7 cellular contexts compared by ENCODE assay signal in the genomic region with DNA sequence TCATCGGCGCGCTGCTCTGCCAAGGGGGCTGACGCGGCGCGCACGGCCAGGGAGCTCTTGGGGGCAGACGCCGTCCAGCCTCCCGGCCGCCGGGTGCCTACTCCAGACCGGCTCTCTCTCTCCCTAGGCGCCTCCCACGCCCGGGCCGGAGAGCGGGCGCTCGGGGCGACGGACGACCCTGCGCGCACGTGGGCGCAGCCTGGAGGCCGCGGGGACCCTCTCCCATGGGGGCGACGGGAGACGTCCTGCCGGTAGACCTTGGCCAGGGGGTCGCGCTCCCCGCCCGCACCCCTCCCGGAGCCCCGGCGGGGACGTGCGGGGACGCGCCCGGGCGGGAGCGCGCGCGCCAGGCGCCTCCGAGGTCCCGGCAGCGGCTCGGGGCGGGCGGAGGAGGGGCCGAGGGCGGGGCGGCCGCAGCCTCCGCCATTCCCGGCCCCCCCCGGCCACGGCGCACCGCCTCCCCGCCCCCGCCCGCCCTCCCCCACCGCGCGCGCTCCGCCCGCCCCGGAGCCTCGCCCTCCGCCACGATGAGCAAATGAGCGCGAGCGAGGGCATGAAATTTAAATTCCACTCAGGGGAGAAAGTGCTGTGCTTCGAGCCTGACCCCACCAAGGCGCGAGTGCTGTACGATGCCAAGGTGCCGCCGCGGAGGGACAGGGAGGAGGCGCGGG. TPM values are rescaled to one million over a fixed set of nuclear protein-coding genes. Genes with fewer than 3 reads are reported as not detected.
DNase-seq lines count a peak whose midpoint lies in the region; ATAC-seq and TF ChIP-seq lines count a peak whose summit lies in the region.

A gene with protein sequence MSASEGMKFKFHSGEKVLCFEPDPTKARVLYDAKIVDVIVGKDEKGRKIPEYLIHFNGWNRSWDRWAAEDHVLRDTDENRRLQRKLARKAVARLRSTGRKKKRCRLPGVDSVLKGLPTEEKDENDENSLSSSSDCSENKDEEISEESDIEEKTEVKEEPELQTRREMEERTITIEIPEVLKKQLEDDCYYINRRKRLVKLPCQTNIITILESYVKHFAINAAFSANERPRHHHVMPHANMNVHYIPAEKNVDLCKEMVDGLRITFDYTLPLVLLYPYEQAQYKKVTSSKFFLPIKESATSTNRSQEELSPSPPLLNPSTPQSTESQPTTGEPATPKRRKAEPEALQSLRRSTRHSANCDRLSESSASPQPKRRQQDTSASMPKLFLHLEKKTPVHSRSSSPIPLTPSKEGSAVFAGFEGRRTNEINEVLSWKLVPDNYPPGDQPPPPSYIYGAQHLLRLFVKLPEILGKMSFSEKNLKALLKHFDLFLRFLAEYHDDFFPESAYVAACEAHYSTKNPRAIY (plus strand): TSS at position 509 of the 671 bp plus-strand sequence. CDS start 27 bp downstream, at position 536.

- H3F3A ChIP-seq in Loucy (ENCODE audit: low read depth), result no peaks in the 10 kb centered on the region

- H3K27ac ChIP-seq in colonic mucosa, result peak within 1 kb of the TSS; percentile 72

- H3K9ac ChIP-seq in Loucy (ENCODE audit: low read depth, low read length, poor library complexity, severe bottlenecking) (peak within 1 kb of the TSS; percentile 78), colonic mucosa (ENCODE audit: low read depth in 2 of 2, low read length in 2 of 2) (peak within 1 kb of the TSS; percentile 57 to 73)

- H3K36me3 ChIP-seq in Loucy (ENCODE audit: insufficient read depth, low read length) (peaks cover 9% of the 10 kb centered on the region; the same call in 1 of the 2 replicates), colonic mucosa (no peaks in the 10 kb centered on the region)

- H3K4me1 ChIP-seq in Loucy (ENCODE audit: insufficient read depth, low read length, poor library complexity, severe bottlenecking) (peaks cover 5% of the 10 kb centered on the region), colonic mucosa (no peaks in the 10 kb centered on the region)

- H2AFZ ChIP-seq in Loucy (ENCODE audit: low read length), result peak within 1 kb of the TSS; percentile 92

- TF ChIP-seq POLR2A in GM10847 (IDR thresholded peaks at IDR 0.05; ENCODE audit: extremely low read depth, insufficient read length), result peak; percentile 22

- peaks cover 13% of the 10 kb centered on the region; the same call in 1 of the 2 replicates for H3K79me2 ChIP-seq in Loucy (ENCODE audit: insufficient read depth, low read length)

- no peaks in the 10 kb centered on the region for H4K20me1 ChIP-seq in Loucy (ENCODE audit: insufficient read depth, low read length, poor library complexity, severe bottlenecking)

- H3K4me2 ChIP-seq in Loucy (ENCODE audit: low read depth, low read length, poor library complexity, severe bottlenecking), result peak within 1 kb of the TSS; percentile 96

- peak within 1 kb of the TSS; percentile 87 for H3K4me3 ChIP-seq in Loucy (ENCODE audit: low read length, poor library complexity, severe bottlenecking)
- peak within 1 kb of the TSS; percentile 64 for H3K4me3 ChIP-seq in colonic mucosa

- no peaks in the 10 kb centered on the region for H3K9me3 ChIP-seq in Loucy (ENCODE audit: insufficient read depth, low read depth, low read length)
- no peaks in the 10 kb centered on the region for H3K9me3 ChIP-seq in colonic mucosa

- peak; percentile 50 to 62 (median 57) for DNase-seq in activated CD4-positive, CD25-positive, alpha-beta regulatory T cell (lab: John Stamatoyannopoulos, UW)
- DNase-seq in colonic mucosa (peak; percentile 34), kidney tubule cell (ENCODE audit: low spot score) (peak; percentile 75)
- peak; percentile 13 for DNase-seq in stimulated activated CD4-positive, alpha-beta T cell treated with anti-CD3 and anti-CD28 coated beads, Interleukin-1b, Interleukin-23, amount 100 ng/mL, for 48 hours

- TF ChIP-seq CTCF in Loucy (conservative IDR thresholded peaks at IDR 0.05; ENCODE audit: low read length) (no peak), colonic mucosa (IDR thresholded peaks at IDR 0.05) (no peak)

- no peaks in the 10 kb centered on the region for H3K27me3 ChIP-seq in Loucy (ENCODE audit: insufficient read depth, low read length, poor library complexity, severe bottlenecking)
- H3K27me3 ChIP-seq in colonic mucosa, result no peaks in the 10 kb centered on the region

- no peaks in the 10 kb centered on the region for H3K9me2 ChIP-seq in Loucy (replicated peaks; ENCODE audit: low read depth, low read length)

- intact Hi-C loops in colonic mucosa (cut with DNase I), result no loop called here

- ATAC-seq in GM21786 (IDR thresholded peaks at IDR 0.05; ENCODE audit: unreplicated experiment), result peak; percentile 26

RNA-seq across cellular contexts. Expression of the gene that starts here (rescaled TPM):
- total RNA-seq in colonic mucosa, result 10 to 100 TPM; 15.3 to 16.5 TPM

Comparison
In these comparisons a context has a peak if more than half of its experiments do, and no peak if none do; other contexts are left out.
1. Peak in every context shown above with its lines: DNase-seq, ATAC-seq, H3K4me3 ChIP-seq and H3K27ac ChIP-seq.
2. DNase-seq: peak in every context shown above with its lines; median percentile 75 in kidney tubule cell; 57 in activated CD4-positive, CD25-positive, alpha-beta regulatory T cell; 34 in colonic mucosa; 13 in stimulated activated CD4-positive, alpha-beta T cell treated with anti-CD3 and anti-CD28 coated beads, Interleukin-1b, Interleukin-23, amount 100 ng/mL, for 48 hours.